Comparison of ENCODE assay signal across 23 cellular contexts in the genomic region with DNA sequence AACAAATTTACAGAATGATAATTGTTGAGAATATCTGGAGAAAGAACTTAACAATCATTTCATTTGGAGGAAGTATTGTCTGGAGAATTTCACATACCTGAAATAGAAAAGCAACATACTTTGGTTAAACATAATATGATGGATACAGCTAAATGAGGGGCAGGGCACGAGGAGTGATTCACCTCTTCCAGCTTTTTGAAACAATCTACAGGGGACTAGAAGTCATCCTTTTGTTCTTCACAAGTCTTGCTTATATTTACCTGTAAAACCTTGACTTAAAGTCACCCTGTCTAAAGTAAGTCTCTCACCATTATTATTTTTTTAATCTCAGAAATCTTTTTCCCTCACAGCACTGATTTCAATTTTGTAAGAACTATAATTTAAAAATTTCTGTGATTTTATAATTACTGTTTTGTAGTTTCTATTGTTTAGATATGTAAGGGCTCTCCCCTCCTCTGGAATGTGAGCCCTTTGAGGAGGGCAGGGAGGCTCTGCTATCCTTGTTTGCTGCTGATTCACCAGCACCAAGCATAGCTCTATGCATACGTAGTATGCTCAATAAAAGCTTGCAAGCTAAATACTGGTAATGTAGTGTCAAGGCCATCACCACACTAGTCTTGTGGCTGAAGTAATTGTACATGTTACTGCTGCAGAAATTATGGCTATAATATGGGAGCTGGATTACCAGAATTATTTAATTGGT.
DNase-seq lines count a peak whose midpoint lies in the region; ATAC-seq, FAIRE-seq and TF ChIP-seq lines count a peak whose summit lies in the region.
"Had no signal": no experiment of that assay in that cellular context is flagged by ENCODE, and none has a peak within 500 bp of the region (broad histone marks: within the 10 kb centered on the region; RNA-seq: fewer than 3 reads in every experiment).

No MANE protein-coding gene starts in this region.

- H3K4me2 ChIP-seq in HepG2 (ENCODE audit: low read depth, low read length), result no peak overlapping the region

- H2AFZ ChIP-seq in HepG2 (ENCODE audit: low read length), result no peak overlapping the region
- H2AFZ ChIP-seq: parathyroid adenoma had no signal

- no peaks in the 10 kb centered on the region for H3K36me3 Mint-ChIP-seq in type B pancreatic cell
- H3K36me3 Mint-ChIP-seq: activated naive CD4-positive, alpha-beta T cell treated with anti-CD3 and anti-CD28 coated beads, Interleukin-2, amount 50 U/mL, for 24 hours; IgD-negative memory B cell had no signal

- no peaks in the 10 kb centered on the region for H4K20me1 ChIP-seq in HepG2 (ENCODE audit: insufficient read depth, low read length)

- TF ChIP-seq POLR2A in HepG2 (IDR thresholded peaks at IDR 0.05; ENCODE audit: insufficient read depth in 1 of 2, low read depth in 2 of 2, low read length in 2 of 2) (no peak), right lobe of liver (IDR thresholded peaks at IDR 0.05) (no peak), testis (IDR thresholded peaks at IDR 0.05) (no peak)

- ATAC-seq in HepG2, result no peak
- no peak for ATAC-seq in right lobe of liver
- ATAC-seq: activated T-cell treated with anti-CD3 and anti-CD28 coated beads, Interleukin-2, amount 50 U/mL, for 72 hours; left ventricle myocardium superior had no signal

- peak; percentile 10 for DNase-seq in HepG2 (ENCODE audit: low spot score)
- no peak for DNase-seq in right lobe of liver
- peak; percentile 71 for DNase-seq in astrocyte of the hippocampus (ENCODE audit: low read depth, low spot score)
- peak; percentile 91 for DNase-seq in iris pigment epithelial cell (ENCODE audit: low read depth)
- DNase-seq in type B pancreatic cell (ENCODE audit: extremely low spot score, unreplicated experiment), result no peak
- no peak for DNase-seq in AG08396 (ENCODE audit: low spot score)
- no peak for DNase-seq in testis
- no peak for DNase-seq in cerebellar cortex (ENCODE audit: low spot score)
- DNase-seq: 8988T; activated T-cell treated with anti-CD3 and anti-CD28 coated beads, Interleukin-2, amount 50 U/mL, for 72 hours; H9; left ventricle myocardium superior; NCI-H1694; NCI-H446; small intestine; stimulated activated CD4-positive, alpha-beta T cell treated with anti-CD3 and anti-CD28 coated beads, Interleukin-4, amount 100 ng/mL, for 24 hours had no signal

- BruUV-seq in HepG2 (replicated peaks; lab: Mats Ljungman, UMichigan), result no TSS peak

- H3K27me3 ChIP-seq in HepG2 (ENCODE audit: control insufficient read depth in 1 of 2, insufficient read depth in 2 of 2, low read length in 2 of 2) (no peaks in the 10 kb centered on the region; a peak in 1 of 5 replicates), right lobe of liver (no peaks in the 10 kb centered on the region), testis (no peaks in the 10 kb centered on the region)

- 5% methylated on average over 2 of the region's 2 CpGs for WGBS in HepG2 (ENCODE audit: low lambda C conversion rate)
- WGBS in right lobe of liver (ENCODE audit: insufficient coverage, low coverage, low lambda C conversion rate, missing lambda C conversion rate), result 62% methylated on average over 2 of the region's 2 CpGs
- 73 to 87% methylated on average over 2 of the region's 2 CpGs for WGBS in testis, 2 donors

- no peak overlapping the region for H3K4me3 Mint-ChIP-seq in type B pancreatic cell
- H3K4me3 Mint-ChIP-seq: activated naive CD4-positive, alpha-beta T cell treated with anti-CD3 and anti-CD28 coated beads, Interleukin-2, amount 50 U/mL, for 24 hours; activated T-cell treated with anti-CD3 and anti-CD28 coated beads, Interleukin-2, amount 50 U/mL, for 72 hours; dendritic cell treated with granulocyte-macrophage colony-stimulating factor and Interleukin-4, amounts not matched to agents 40 ng/mL and 50 ng/mL, for 4 days; H9; IgD-negative memory B cell had no signal

- CTCF ChIA-PET in HepG2 (lab: Yijun Ruan, JAX; ENCODE audit: low intra/inter-chr PET ratio, low total read pairs), result no interaction called here

- no peak for TF ChIP-seq CTCF in HepG2 (CRISPR knock-in tag; IDR thresholded peaks at IDR 0.05)
- TF ChIP-seq CTCF in right lobe of liver (IDR thresholded peaks at IDR 0.05), result no peak
- no peak for TF ChIP-seq CTCF in type B pancreatic cell (conservative IDR thresholded peaks at IDR 0.05)
- TF ChIP-seq CTCF in testis (IDR thresholded peaks at IDR 0.05), result no peak

- peaks cover 2% of the 10 kb centered on the region for H3K4me1 ChIP-seq in HepG2 (ENCODE audit: insufficient read depth, low read length)
- H3K4me1 ChIP-seq in right lobe of liver, result peaks cover 0 to 2% (median under 1%) of the 10 kb centered on the region in 4 donors
- no peaks in the 10 kb centered on the region for H3K4me1 ChIP-seq in testis
- H3K4me1 ChIP-seq: parathyroid adenoma had no signal

- no peaks in the 10 kb centered on the region for H3K36me3 ChIP-seq in HepG2 (replicated peaks in 1 of 2; ENCODE audit: control insufficient read depth in 1 of 2, insufficient read depth in 2 of 2, low read length in 2 of 2)
- no peaks in the 10 kb centered on the region for H3K36me3 ChIP-seq in right lobe of liver
- H3K36me3 ChIP-seq in testis (ENCODE audit: low read depth, missing control alignments), result no peaks in the 10 kb centered on the region

- no peak for TF ChIP-seq RAD21 in HepG2 (CRISPR knock-in tag; IDR thresholded peaks at IDR 0.05)

- H3K9me3 Mint-ChIP-seq in type B pancreatic cell, result no peaks in the 10 kb centered on the region
- H3K9me3 Mint-ChIP-seq: activated naive CD4-positive, alpha-beta T cell treated with anti-CD3 and anti-CD28 coated beads, Interleukin-2, amount 50 U/mL, for 24 hours; activated T-cell treated with anti-CD3 and anti-CD28 coated beads, Interleukin-2, amount 50 U/mL, for 72 hours; dendritic cell treated with granulocyte-macrophage colony-stimulating factor and Interleukin-4, amounts not matched to agents 40 ng/mL and 50 ng/mL, for 4 days; IgD-negative memory B cell had no signal

- no peaks in the 10 kb centered on the region for H3K27me3 Mint-ChIP-seq in type B pancreatic cell
- H3K27me3 Mint-ChIP-seq: activated naive CD4-positive, alpha-beta T cell treated with anti-CD3 and anti-CD28 coated beads, Interleukin-2, amount 50 U/mL, for 24 hours had no signal

- H3K27ac Mint-ChIP-seq in type B pancreatic cell, result peak overlapping the region; percentile 58
- H3K27ac Mint-ChIP-seq: activated naive CD4-positive, alpha-beta T cell treated with anti-CD3 and anti-CD28 coated beads, Interleukin-2, amount 50 U/mL, for 24 hours; activated T-cell treated with anti-CD3 and anti-CD28 coated beads, Interleukin-2, amount 50 U/mL, for 72 hours; dendritic cell treated with granulocyte-macrophage colony-stimulating factor and Interleukin-4, amounts not matched to agents 40 ng/mL and 50 ng/mL, for 4 days; IgD-negative memory B cell had no signal

- H3K27ac ChIP-seq in HepG2 (ENCODE audit: extremely low read length, insufficient read depth, low read length) (no peak overlapping the region), right lobe of liver (no peak overlapping the region), testis (no peak overlapping the region)
- H3K27ac ChIP-seq: parathyroid adenoma had no signal

- H3K4me3 ChIP-seq in HepG2 (replicated peaks in 1 of 3; ENCODE audit: insufficient read depth in 1 of 3, low read depth in 2 of 3, low read length in 3 of 3), result no peak overlapping the region
- no peak overlapping the region for H3K4me3 ChIP-seq in right lobe of liver
- no peak overlapping the region for H3K4me3 ChIP-seq in testis

- in situ Hi-C loops in HepG2 (cut with HindIII; ENCODE audit: extremely low pct_ligation_motif_present, low pct_unique_long_range_greater_than_20kb), result loop anchor here (25.0 kb wide), 1 partner anchor 676 kb away; no protein-coding TSS in a partner anchor

- no peak for TF ChIP-seq EP300 in HepG2 (IDR thresholded peaks at IDR 0.05; ENCODE audit: low read depth in 2 of 2, low read length in 2 of 2)
- no peak for TF ChIP-seq EP300 in HepG2 (CRISPR knock-in tag; IDR thresholded peaks at IDR 0.05; ENCODE audit: borderline replicate concordance)

- H3K9ac ChIP-seq in HepG2 (ENCODE audit: insufficient read depth, low read depth, low read length), result no peak overlapping the region
- H3K9ac ChIP-seq: parathyroid adenoma had no signal

- peaks cover 13% of the 10 kb centered on the region for H3K4me1 Mint-ChIP-seq in type B pancreatic cell (ENCODE audit: unreplicated experiment)
- H3K4me1 Mint-ChIP-seq: activated naive CD4-positive, alpha-beta T cell treated with anti-CD3 and anti-CD28 coated beads, Interleukin-2, amount 50 U/mL, for 24 hours; IgD-negative memory B cell had no signal

- H3K9me3 ChIP-seq in HepG2 (ENCODE audit: low read length) (no peaks in the 10 kb centered on the region), right lobe of liver (no peaks in the 10 kb centered on the region), testis (no peaks in the 10 kb centered on the region)

- no peaks in the 10 kb centered on the region for H3K79me2 ChIP-seq in HepG2 (ENCODE audit: insufficient read depth, low read length)
- H3K79me2 ChIP-seq: parathyroid adenoma had no signal

- no peak for FAIRE-seq in HepG2 (lab: Jason Lieb, UNC)
- FAIRE-seq: endothelial cell of umbilical vein, frontal cortex, GM19239, small intestine had no signal

- intact Hi-C loops in HepG2 (cut with micrococcal nuclease; ENCODE audit: unreplicated experiment) (loop anchor here (10.0 kb wide), 1 partner anchor 906 kb away; no protein-coding TSS in a partner anchor), right lobe of liver (cut with DNase I) (loop anchor here in 1 of 2 donors (10.0 kb wide), 1 partner anchor 684 kb away; no protein-coding TSS in a partner anchor), testis (cut with DNase I; ENCODE audit: low total_unique reads) (no loop called here)

- POLR2A ChIA-PET in HepG2 (lab: Yijun Ruan, JAX), result no interaction called here

TF ChIP-seq in HepG2, 621 proteins besides CTCF, POLR2A, EP300 and RAD21 (continues in another document):
- TF ChIP-seq, protein P1, sequence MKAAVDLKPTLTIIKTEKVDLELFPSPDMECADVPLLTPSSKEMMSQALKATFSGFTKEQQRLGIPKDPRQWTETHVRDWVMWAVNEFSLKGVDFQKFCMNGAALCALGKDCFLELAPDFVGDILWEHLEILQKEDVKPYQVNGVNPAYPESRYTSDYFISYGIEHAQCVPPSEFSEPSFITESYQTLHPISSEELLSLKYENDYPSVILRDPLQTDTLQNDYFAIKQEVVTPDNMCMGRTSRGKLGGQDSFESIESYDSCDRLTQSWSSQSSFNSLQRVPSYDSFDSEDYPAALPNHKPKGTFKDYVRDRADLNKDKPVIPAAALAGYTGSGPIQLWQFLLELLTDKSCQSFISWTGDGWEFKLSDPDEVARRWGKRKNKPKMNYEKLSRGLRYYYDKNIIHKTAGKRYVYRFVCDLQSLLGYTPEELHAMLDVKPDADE (CRISPR knock-in tag; IDR thresholded peaks at IDR 0.05), result no peak
- TF ChIP-seq ZNF546 (CRISPR knock-in tag; conservative IDR thresholded peaks at IDR 0.05) (no peak), MXD4 (CRISPR knock-in tag; IDR thresholded peaks at IDR 0.05) (no peak), RXRB (CRISPR knock-in tag; IDR thresholded peaks at IDR 0.05; ENCODE audit: borderline replicate concordance) (no peak), NRL (CRISPR knock-in tag; IDR thresholded peaks at IDR 0.05; ENCODE audit: borderline replicate concordance) (no peak), ZNF766 (CRISPR knock-in tag; IDR thresholded peaks at IDR 0.05; ENCODE audit: borderline replicate concordance) (no peak), ELF1 (CRISPR knock-in tag; IDR thresholded peaks at IDR 0.05) (no peak), RBFOX2 (IDR thresholded peaks at IDR 0.05; ENCODE audit: low read depth, low read length) (no peak)

Comparison
In these comparisons a context has a peak if more than half of its experiments do, and no peak if none do; other contexts are left out.
1. DNase-seq: peak in HepG2 (single experiment), astrocyte of the hippocampus (single experiment) and iris pigment epithelial cell (single experiment); none in right lobe of liver (0 of 3), type B pancreatic cell (single experiment), AG08396 (single experiment), testis (single experiment) and cerebellar cortex (single experiment).